ENCODE assay signal across 18 cellular contexts in genomic region chr1:19623523-19623922, GRCh38. TPM values are rescaled to one million over a fixed set of nuclear protein-coding genes. Genes with fewer than 3 reads are reported as not detected.
DNase-seq lines count a peak whose midpoint lies in the region; ATAC-seq, FAIRE-seq and TF ChIP-seq lines count a peak whose summit lies in the region.
"Had no signal": no experiment of that assay in that cellular context is flagged by ENCODE, and none has a peak within 500 bp of the region (broad histone marks: within the 10 kb centered on the region; RNA-seq: fewer than 3 reads in every experiment).

No MANE protein-coding gene starts in this region.

- H3K4me1 Mint-ChIP-seq in chondrocyte (ENCODE audit: low read depth) = peaks cover 52% of the 10 kb centered on the region
- peaks cover 22% of the 10 kb centered on the region for H3K4me1 Mint-ChIP-seq in nephron

- H3K27me3 Mint-ChIP-seq in chondrocyte (ENCODE audit: low read depth) (no peaks in the 10 kb centered on the region), nephron (ENCODE audit: low read depth) (no peaks in the 10 kb centered on the region)

- H3K27ac Mint-ChIP-seq in chondrocyte (ENCODE audit: unreplicated experiment) (peak overlapping the region; percentile 13), nephron (peak overlapping the region; percentile 13 to 85 (median 30))
- H3K27ac Mint-ChIP-seq: H9 had no signal

- no peak for FAIRE-seq in GM12891 (lab: Jason Lieb, UNC)
- FAIRE-seq: GM19239, HTR-8/SVneo had no signal

- DNase-seq in EL (peak; percentile 46), chondrocyte (ENCODE audit: low spot score) (no peak), kidney tubule cell (ENCODE audit: low spot score) (peak; percentile 73), GM12891 (ENCODE audit: insufficient read length, low spot score) (no peak)
- DNase-seq in activated effector memory CD4-positive, alpha-beta T cell treated with anti-CD3 and anti-CD28 coated beads, Interleukin-2, amount 50 U/mL, for 16 hours = no peak
- DNase-seq: C1 segment of cervical spinal cord; DMS 273 treated with DMSO at 0.1 percent for 48 hours; H9; NCI-H1105 treated with DMSO at 0.1 percent for 48 hours; NCI-H187 treated with DMSO at 0.1 percent for 48 hours; NCI-H69; NK-92 treated with Interleukin-12 subunit alpha and Interleukin-12 subunit beta, amount 100 ng/mL, for 24 hours had no signal

- TF ChIP-seq POLR2A in GM12891 (IDR thresholded peaks at IDR 0.05; ENCODE audit: low read depth, low read length) = no peak

- H3K36me3 Mint-ChIP-seq in chondrocyte (ENCODE audit: low read depth) (peaks cover 14% of the 10 kb centered on the region), nephron (ENCODE audit: low read depth) (peaks cover 43% of the 10 kb centered on the region)

- H3K4me3 Mint-ChIP-seq in chondrocyte (ENCODE audit: unreplicated experiment) (no peak overlapping the region), nephron (no peak overlapping the region)
- H3K4me3 Mint-ChIP-seq: H9 had no signal

- H3K9me3 Mint-ChIP-seq in chondrocyte (ENCODE audit: low read depth) (no peaks in the 10 kb centered on the region), nephron (no peaks in the 10 kb centered on the region)
- H3K9me3 Mint-ChIP-seq: H9 had no signal

- no peak for TF ChIP-seq CTCF in chondrocyte (IDR thresholded peaks at IDR 0.05)
- no peak for TF ChIP-seq CTCF in nephron (IDR thresholded peaks at IDR 0.05; ENCODE audit: unreplicated experiment in 3 of 3)

- ATAC-seq in HG03378 (IDR thresholded peaks at IDR 0.05; ENCODE audit: unreplicated experiment) (no peak), GM19455 (IDR thresholded peaks at IDR 0.05; ENCODE audit: unreplicated experiment) (no peak)

TF ChIP-seq in GM12891, 5 proteins besides CTCF, POLR2A, EP300 and RAD21:
- TF ChIP-seq POU2F2 (IDR thresholded peaks at IDR 0.05; ENCODE audit: low read depth, low read length) (no peak), SPI1 (IDR thresholded peaks at IDR 0.05; ENCODE audit: low read depth, low read length) (no peak), POLR2AphosphoS5 (IDR thresholded peaks at IDR 0.05; ENCODE audit: low read depth, low read length) (no peak), PAX5 (IDR thresholded peaks at IDR 0.05; ENCODE audit: insufficient read depth, low read length, severe bottlenecking) (no peak), TAF1 (IDR thresholded peaks at IDR 0.05; ENCODE audit: low read depth, low read length) (no peak)

RNA-seq across cellular contexts. Expression of gene NBL1, which starts 20.6 kb away (rescaled TPM):
- total RNA-seq in chondrocyte = 158 to 249 TPM (median 159 TPM) in 3 replicates
- 1.3 TPM for polyA plus RNA-seq in GM12891 (2012; ENCODE audit: low read depth, missing spikeins)

RNA-seq across cellular contexts. Expression of gene HTR6, which starts 41.2 kb away (rescaled TPM):
- total RNA-seq in chondrocyte = not detected in 3 replicates
- polyA plus RNA-seq in GM12891 (2012; ENCODE audit: low read depth, missing spikeins) = 0.32 TPM
- total RNA-seq: A172 had no signal

Comparison
In these comparisons a context has a peak if more than half of its experiments do, and no peak if none do; other contexts are left out.
1. DNase-seq: peak in EL (single experiment) and kidney tubule cell (single experiment); none in chondrocyte (single experiment), activated effector memory CD4-positive, alpha-beta T cell treated with anti-CD3 and anti-CD28 coated beads, Interleukin-2, amount 50 U/mL, for 16 hours (single experiment) and GM12891 (single experiment).